ENCODE assay signal across 9 cellular contexts in genomic region chr1:27097484-27097917, GRCh38. TPM values are rescaled to one million over a fixed set of nuclear protein-coding genes. Genes with fewer than 3 reads are reported as not detected.
DNase-seq lines count a peak whose midpoint lies in the region; ATAC-seq and TF ChIP-seq lines count a peak whose summit lies in the region.
"Had no signal": no experiment of that assay in that cellular context is flagged by ENCODE, and none has a peak within 500 bp of the region (broad histone marks: within the 10 kb centered on the region; RNA-seq: fewer than 3 reads in every experiment).

No MANE protein-coding gene starts in this region.

- H3K9me3 Mint-ChIP-seq in activated T-cell treated with anti-CD3 and anti-CD28 coated beads, Interleukin-2, amount 50 U/mL, for 24 hours = no peaks in the 10 kb centered on the region
- H3K9me3 Mint-ChIP-seq in neural progenitor cell = no peaks in the 10 kb centered on the region
- H3K9me3 Mint-ChIP-seq: dendritic cell treated with granulocyte-macrophage colony-stimulating factor and Interleukin-4, amounts not matched to agents 40 ng/mL and 50 ng/mL, for 4 days had no signal

- no peaks in the 10 kb centered on the region for H3K27me3 Mint-ChIP-seq in activated T-cell treated with anti-CD3 and anti-CD28 coated beads, Interleukin-2, amount 50 U/mL, for 24 hours
- peaks cover 18% of the 10 kb centered on the region for H3K27me3 Mint-ChIP-seq in neural progenitor cell (ENCODE audit: insufficient read depth, low read depth)

- H3K36me3 Mint-ChIP-seq in activated T-cell treated with anti-CD3 and anti-CD28 coated beads, Interleukin-2, amount 50 U/mL, for 24 hours (ENCODE audit: low read depth) = peaks cover 23% of the 10 kb centered on the region
- H3K36me3 Mint-ChIP-seq in neural progenitor cell = no peaks in the 10 kb centered on the region

- H3K79me2 ChIP-seq in PC-9 (ENCODE audit: low read depth) (no peaks in the 10 kb centered on the region), neural progenitor cell (ENCODE audit: low read depth) (no peaks in the 10 kb centered on the region)

- H4K20me1 ChIP-seq in PC-9 (ENCODE audit: insufficient read depth) (no peaks in the 10 kb centered on the region), neural progenitor cell (ENCODE audit: low read depth) (no peaks in the 10 kb centered on the region)

- TF ChIP-seq CTCF in PC-9 (conservative IDR thresholded peaks at IDR 0.05) (peak; percentile 90), fibroblast of mammary gland (conservative IDR thresholded peaks at IDR 0.05; ENCODE audit: control insufficient read depth, insufficient read depth, low read depth, low read length) (peak; percentile 96), neural progenitor cell (IDR thresholded peaks at IDR 0.05) (peak; percentile 95)

- POLR2A ChIA-PET in PC-9 (lab: Charles Lee; ENCODE audit: unreplicated experiment) = no interaction called here

- H3K4me3 Mint-ChIP-seq in activated T-cell treated with anti-CD3 and anti-CD28 coated beads, Interleukin-2, amount 50 U/mL, for 24 hours = no peak overlapping the region
- no peak overlapping the region for H3K4me3 Mint-ChIP-seq in neural progenitor cell
- H3K4me3 Mint-ChIP-seq: dendritic cell treated with granulocyte-macrophage colony-stimulating factor and Interleukin-4, amounts not matched to agents 40 ng/mL and 50 ng/mL, for 4 days had no signal

- H3K9me3 ChIP-seq in PC-9 (ENCODE audit: insufficient read depth, low read depth) (no peaks in the 10 kb centered on the region), neural progenitor cell (ENCODE audit: low read depth) (no peaks in the 10 kb centered on the region)

- H3K27me3 ChIP-seq in PC-9 (ENCODE audit: insufficient read depth, low read depth) = no peaks in the 10 kb centered on the region
- H3K27me3 ChIP-seq in neural progenitor cell = no peaks in the 10 kb centered on the region

- 0 out of 2 replicates have a peak, but pooled peaks cover 12% of the 10 kb centered on the region for H3K4me1 ChIP-seq in PC-9 (replicated peaks; ENCODE audit: insufficient read depth)
- H3K4me1 ChIP-seq in neural progenitor cell = peaks cover 18% of the 10 kb centered on the region

- peaks cover 13% of the 10 kb centered on the region for H3K4me1 Mint-ChIP-seq in activated T-cell treated with anti-CD3 and anti-CD28 coated beads, Interleukin-2, amount 50 U/mL, for 24 hours (ENCODE audit: low read depth)
- H3K4me1 Mint-ChIP-seq in neural progenitor cell = peaks cover 27% of the 10 kb centered on the region

- intact Hi-C loops in PC-9 (cut with micrococcal nuclease; ENCODE audit: unreplicated experiment) = loop anchor here (1.0 kb wide), 3 partner anchors 53 to 130 kb away; no protein-coding TSS in a partner anchor

- no peaks in the 10 kb centered on the region for H3K36me3 ChIP-seq in PC-9 (ENCODE audit: low read depth)
- no peaks in the 10 kb centered on the region for H3K36me3 ChIP-seq in neural progenitor cell

- BruUV-seq in PC-9 (replicated peaks; lab: Mats Ljungman, UMichigan) = no TSS peak

- no peak overlapping the region for H3K4me3 ChIP-seq in PC-9
- H3K4me3 ChIP-seq in fibroblast of mammary gland (ENCODE audit: control insufficient read depth, low read depth, low read length) = no peak overlapping the region
- no peak overlapping the region for H3K4me3 ChIP-seq in neural progenitor cell

- no peaks in the 10 kb centered on the region; the same call in 1 of the 2 replicates for H3F3A ChIP-seq in PC-9 (ENCODE audit: insufficient read depth, low read depth)
- H3F3A ChIP-seq in neural progenitor cell (ENCODE audit: low read depth) = peaks cover 3% of the 10 kb centered on the region

- H2AFZ ChIP-seq in PC-9 (no peak overlapping the region), neural progenitor cell (replicated peaks) (no peak overlapping the region)

- H3K9me2 ChIP-seq in PC-9 (ENCODE audit: insufficient read depth) = no peaks in the 10 kb centered on the region

- no peak overlapping the region for H3K9ac ChIP-seq in neural progenitor cell

- H3K4me2 ChIP-seq in PC-9 = no peak overlapping the region
- H3K4me2 ChIP-seq in neural progenitor cell = no peak overlapping the region

- no peak overlapping the region for H3K27ac Mint-ChIP-seq in activated T-cell treated with anti-CD3 and anti-CD28 coated beads, Interleukin-2, amount 50 U/mL, for 24 hours
- H3K27ac Mint-ChIP-seq in neural progenitor cell = no peak overlapping the region

- no peak for ATAC-seq in HG02970 (IDR thresholded peaks at IDR 0.05; ENCODE audit: low FRiP score, unreplicated experiment)

- CTCF ChIA-PET in PC-9 (lab: Charles Lee) = interaction anchor here (0.8 to 1.5 kb wide), 2 partner anchors 51 to 100 kb away, joined by 13 to 14 read pairs; no protein-coding TSS in a partner anchor

- H3K27ac ChIP-seq in PC-9 (no peak overlapping the region), neural progenitor cell (no peak overlapping the region)

- peak; percentile 40 for DNase-seq in DMS114 treated with DMSO at 0.1 percent for 48 hours (lab: John Stamatoyannopoulos, UW; ENCODE audit: unreplicated experiment)
- peak in 69 of 76 experiments; percentile 9 to 83 (median 64) for DNase-seq in HUDEP-2 (lab: John Stamatoyannopoulos, UW; ENCODE audit: unreplicated experiment in 76 of 76)
- DNase-seq in PC-9 = peak; percentile 49 to 77
- peak; percentile 81 for DNase-seq in activated T-cell treated with anti-CD3 and anti-CD28 coated beads, Interleukin-2, amount 50 U/mL, for 24 hours
- peak; percentile 76 for DNase-seq in fibroblast of mammary gland (ENCODE audit: low read depth)
- peak; percentile 76 for DNase-seq in neural progenitor cell (ENCODE audit: low spot score)
- peak; percentile 86 for DNase-seq in superior temporal gyrus (ENCODE audit: extremely low spot score)

RNA-seq across cellular contexts. Expression of gene SLC9A1, which starts 57.4 kb away (rescaled TPM):
- total RNA-seq in PC-9 (2021) (17.9 and 27.5 TPM in 2 replicates), neural progenitor cell (ENCODE audit: low replicate concordance) (1.8 and 5.7 TPM in 2 replicates)
